21 cellular contexts compared by ENCODE assay signal in the genomic region with DNA sequence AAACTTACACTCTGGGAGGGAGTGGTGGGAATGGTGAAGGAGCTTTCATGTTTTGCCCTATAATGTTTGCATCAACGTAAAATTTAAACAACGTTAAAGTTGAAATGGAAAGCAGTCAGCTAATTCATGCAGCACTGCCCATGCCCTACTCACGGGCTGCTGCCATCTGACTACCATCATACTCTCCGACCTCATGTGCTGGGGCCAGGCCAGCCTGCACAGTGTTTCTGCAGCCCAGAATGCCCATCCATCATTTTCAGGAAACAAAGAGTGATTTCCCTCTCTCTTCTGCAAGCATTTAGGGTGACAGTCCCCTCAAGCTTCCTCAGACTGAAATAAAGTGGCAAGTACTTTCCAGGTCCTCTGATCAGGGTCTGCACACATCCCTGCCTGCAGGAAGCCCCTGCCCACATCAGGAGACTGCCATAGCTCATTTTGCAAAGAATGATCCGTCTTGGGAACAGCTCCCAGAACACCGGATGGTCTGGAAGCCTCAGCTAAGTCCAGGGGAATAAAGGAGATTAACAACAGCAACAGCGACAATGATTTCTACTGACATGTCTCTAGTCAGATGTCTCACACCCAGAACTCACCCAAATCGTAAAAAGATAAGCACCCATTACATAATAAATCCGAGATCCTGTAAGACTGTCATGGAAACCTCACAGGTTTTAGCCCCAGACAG. TPM values are rescaled to one million over a fixed set of nuclear protein-coding genes. Genes with fewer than 3 reads are reported as not detected.
A peak's percentile ranks its signal among the peaks of the same experiment; 100 is the strongest.
DNase-seq lines count a peak whose midpoint lies in the region; TF ChIP-seq lines count a peak whose summit lies in the region.
"Had no signal": no experiment of that assay in that cellular context is flagged by ENCODE, and none has a peak within 500 bp of the region (broad histone marks: within the 10 kb centered on the region; RNA-seq: fewer than 3 reads in every experiment).

No MANE protein-coding gene starts in this region.

- TF ChIP-seq CTCF in HFFc6 (IDR thresholded peaks at IDR 0.05) (no peak), neural progenitor cell (IDR thresholded peaks at IDR 0.05) (no peak), PC-9 (conservative IDR thresholded peaks at IDR 0.05) (no peak)

- no peak overlapping the region for H3K9ac ChIP-seq in neural progenitor cell
- H3K9ac ChIP-seq: KMS-11 had no signal

- intact Hi-C loops in PC-9 (cut with micrococcal nuclease; ENCODE audit: unreplicated experiment), result no loop called here

- H3K27ac ChIP-seq in neural progenitor cell (no peak overlapping the region), PC-9 (no peak overlapping the region)
- H3K27ac ChIP-seq: C4-2B, KMS-11 had no signal

- H2AFZ ChIP-seq in neural progenitor cell (replicated peaks) (peak overlapping the region; percentile 42), PC-9 (no peak overlapping the region)
- H2AFZ ChIP-seq: GM23338 had no signal

- peaks cover 41% of the 10 kb centered on the region for H3K36me3 Mint-ChIP-seq in HFFc6 (ENCODE audit: low read depth)
- no peaks in the 10 kb centered on the region for H3K36me3 Mint-ChIP-seq in neural progenitor cell
- H3K36me3 Mint-ChIP-seq: CD8-positive, alpha-beta memory T cell had no signal

- H3F3A ChIP-seq in neural progenitor cell (ENCODE audit: low read depth) (no peaks in the 10 kb centered on the region), PC-9 (ENCODE audit: insufficient read depth, low read depth) (no peaks in the 10 kb centered on the region)

- H3K27me3 ChIP-seq in neural progenitor cell (no peaks in the 10 kb centered on the region), PC-9 (ENCODE audit: insufficient read depth, low read depth) (no peaks in the 10 kb centered on the region)

- H4K20me1 ChIP-seq in neural progenitor cell (ENCODE audit: low read depth) (no peaks in the 10 kb centered on the region), PC-9 (ENCODE audit: insufficient read depth) (no peaks in the 10 kb centered on the region)

- no peaks in the 10 kb centered on the region; the same call in 1 of the 2 replicates for H3K27me3 Mint-ChIP-seq in HFFc6 (ENCODE audit: insufficient read depth)
- H3K27me3 Mint-ChIP-seq in neural progenitor cell (ENCODE audit: insufficient read depth, low read depth), result peaks cover 7% of the 10 kb centered on the region

- H3K4me1 ChIP-seq in neural progenitor cell (no peaks in the 10 kb centered on the region), PC-9 (replicated peaks; ENCODE audit: insufficient read depth) (no peaks in the 10 kb centered on the region)

- H3K36me3 ChIP-seq in neural progenitor cell (no peaks in the 10 kb centered on the region), PC-9 (ENCODE audit: low read depth) (no peaks in the 10 kb centered on the region)

- BruUV-seq in PC-9 (replicated peaks; lab: Mats Ljungman, UMichigan), result no TSS peak

- no peaks in the 10 kb centered on the region for H3K79me2 ChIP-seq in neural progenitor cell (ENCODE audit: low read depth)
- H3K79me2 ChIP-seq in PC-9 (ENCODE audit: low read depth), result no peaks in the 10 kb centered on the region

- DNase-seq in ELF-1 (ENCODE audit: low read depth, low spot score) (peak; percentile 52), HFFc6 (no peak), ecto neural progenitor cell (ENCODE audit: low spot score) (peak; percentile 11), neural progenitor cell (ENCODE audit: low spot score) (no peak), DMS153 treated with DMSO at 0.1 percent for 48 hours (lab: John Stamatoyannopoulos, UW; ENCODE audit: unreplicated experiment) (no peak), foreskin melanocyte (no peak), PC-9 (no peak)
- DNase-seq: CD8-positive, alpha-beta memory T cell; DMS53; IMR-90; NCI-H1105; NCI-H146; NCI-H2029; NCI-H226; NCI-H510A treated with DMSO at 0.1 percent for 48 hours; NCI-H774; OCI-M1; Right ventricle myocardium superior had no signal

- H3K4me3 ChIP-seq in neural progenitor cell (no peak overlapping the region), PC-9 (no peak overlapping the region)
- H3K4me3 ChIP-seq: GM23338 had no signal

- H3K4me1 Mint-ChIP-seq in HFFc6 (ENCODE audit: low read depth) (peaks cover 17% of the 10 kb centered on the region), neural progenitor cell (peaks cover 7% of the 10 kb centered on the region)
- H3K4me1 Mint-ChIP-seq: CD8-positive, alpha-beta memory T cell; GM23338 had no signal

- H3K27ac Mint-ChIP-seq in HFFc6 (peak overlapping the region; percentile 69), neural progenitor cell (no peak overlapping the region)
- H3K27ac Mint-ChIP-seq: CD8-positive, alpha-beta memory T cell; GM23338 had no signal

- H3K4me2 ChIP-seq in neural progenitor cell, result no peak overlapping the region
- H3K4me2 ChIP-seq in PC-9, result no peak overlapping the region
- H3K4me2 ChIP-seq: GM23338, KMS-11 had no signal

- H3K9me3 ChIP-seq in neural progenitor cell (ENCODE audit: low read depth) (no peaks in the 10 kb centered on the region), PC-9 (ENCODE audit: insufficient read depth, low read depth) (no peaks in the 10 kb centered on the region)

- peaks cover 4% of the 10 kb centered on the region; the same call in 1 of the 2 replicates for H3K9me2 ChIP-seq in PC-9 (ENCODE audit: insufficient read depth)

- no peaks in the 10 kb centered on the region for H3K9me3 Mint-ChIP-seq in HFFc6
- H3K9me3 Mint-ChIP-seq in neural progenitor cell, result no peaks in the 10 kb centered on the region
- H3K9me3 Mint-ChIP-seq: GM23338 had no signal

- CTCF ChIA-PET in PC-9 (lab: Charles Lee), result no interaction called here

- POLR2A ChIA-PET in PC-9 (lab: Charles Lee; ENCODE audit: unreplicated experiment), result no interaction called here

- H3K4me3 Mint-ChIP-seq in HFFc6, result no peak overlapping the region
- no peak overlapping the region for H3K4me3 Mint-ChIP-seq in neural progenitor cell
- H3K4me3 Mint-ChIP-seq: CD8-positive, alpha-beta memory T cell; GM23338 had no signal

RNA-seq across cellular contexts. Expression of a gene that starts 40.3 kb away (rescaled TPM):
- total RNA-seq in HFFc6 (2021; fragmentation: NEBNext Ultra II Directional; extraction: Animal tissue kit (Norgen Biotek cat#: 25700)), result 100 to 1,000 TPM in 1 of 6 experiments, 10 to 100 TPM in 5; 74.3 to 117 (median 95.7) TPM
- total RNA-seq in neural progenitor cell (ENCODE audit: low replicate concordance), result 1.7 and 5.1 TPM in 2 replicates
- total RNA-seq in PC-9 (2021), result 3.2 and 4.0 TPM in 2 replicates
- total RNA-seq: CD8-positive, alpha-beta memory T cell had no signal

Comparison
In these comparisons a context has a peak if more than half of its experiments do, and no peak if none do; other contexts are left out.
1. DNase-seq: peak in ELF-1 (single experiment) and ecto neural progenitor cell (single experiment); none in HFFc6 (single experiment), neural progenitor cell (single experiment), DMS153 treated with DMSO at 0.1 percent for 48 hours (single experiment), foreskin melanocyte (single experiment) and PC-9 (0 of 2).
2. RNA of a gene that starts 40.3 kb away (total RNA-seq): 74.3 to 117 TPM in HFFc6; 3.2 to 4.0 TPM in PC-9 and 1.7 to 5.1 TPM in neural progenitor cell; every median in the first group is over 10 times any median in the second.